ENCODE assay signal across 14 cellular contexts in genomic region chrX:57951666-57952319, GRCh38. TPM values are rescaled to one million over a fixed set of nuclear protein-coding genes. Genes with fewer than 3 reads are reported as not detected.
DNase-seq lines count a peak whose midpoint lies in the region; ATAC-seq and TF ChIP-seq lines count a peak whose summit lies in the region.
"Had no signal": no experiment of that assay in that cellular context is flagged by ENCODE, and none has a peak within 500 bp of the region (broad histone marks: within the 10 kb centered on the region; RNA-seq: fewer than 3 reads in every experiment).

No MANE protein-coding gene starts in this region.

- no peaks in the 10 kb centered on the region for H3K4me1 Mint-ChIP-seq in activated CD4-positive, alpha-beta memory T cell treated with anti-CD3 and anti-CD28 coated beads, Interleukin-2, amount 10 ng/mL, durations not matched to agents 7 days and 5 days

- intact Hi-C loops in Right ventricle myocardium superior (cut with DNase I): no loop called here
- intact Hi-C loops in left lung (cut with DNase I): no loop called here

- no peak overlapping the region for H3K4me3 ChIP-seq in right atrium auricular region
- no peak overlapping the region for H3K4me3 ChIP-seq in left lung
- H3K4me3 ChIP-seq: ascending aorta had no signal

- H3K27me3 Mint-ChIP-seq in activated CD4-positive, alpha-beta memory T cell treated with anti-CD3 and anti-CD28 coated beads, Interleukin-2, amount 10 ng/mL, durations not matched to agents 7 days and 5 days: no peaks in the 10 kb centered on the region

- H3K36me3 Mint-ChIP-seq in activated CD4-positive, alpha-beta memory T cell treated with anti-CD3 and anti-CD28 coated beads, Interleukin-2, amount 10 ng/mL, durations not matched to agents 7 days and 5 days (ENCODE audit: low read depth): no peaks in the 10 kb centered on the region

- ATAC-seq in Right ventricle myocardium superior (ENCODE audit: poor library complexity): peak; percentile 45
- ATAC-seq in left lung: peak; percentile 18
- ATAC-seq in HG03469 (IDR thresholded peaks at IDR 0.05; ENCODE audit: unreplicated experiment): no peak

- POLR2A ChIA-PET in activated CD4-positive, alpha-beta memory T cell treated with anti-CD3 and anti-CD28 coated beads, Interleukin-2, amount 10 ng/mL, durations not matched to agents 7 days and 5 days (lab: Charles Lee): no interaction called here

- H3K9me3 ChIP-seq in right atrium auricular region (peaks cover 0 to 20% of the 10 kb centered on the region in 2 donors), left lung (no peaks in the 10 kb centered on the region)
- H3K9me3 ChIP-seq: ascending aorta, neutrophil had no signal

- no peaks in the 10 kb centered on the region for H3K9me3 Mint-ChIP-seq in activated CD4-positive, alpha-beta memory T cell treated with anti-CD3 and anti-CD28 coated beads, Interleukin-2, amount 10 ng/mL, durations not matched to agents 7 days and 5 days

- H3K4me1 ChIP-seq in right atrium auricular region: no peaks in the 10 kb centered on the region
- no peaks in the 10 kb centered on the region for H3K4me1 ChIP-seq in left lung
- H3K4me1 ChIP-seq: ascending aorta had no signal

- H3K27ac ChIP-seq in right atrium auricular region (no peak overlapping the region), left lung (peak overlapping the region in 1 of 2 donors; percentile 18)
- H3K27ac ChIP-seq: ascending aorta, neutrophil had no signal

- CTCF ChIA-PET in activated CD4-positive, alpha-beta memory T cell treated with anti-CD3 and anti-CD28 coated beads, Interleukin-2, amount 10 ng/mL, durations not matched to agents 7 days and 5 days (lab: Charles Lee): no interaction called here

- TF ChIP-seq CTCF in right atrium auricular region (IDR thresholded peaks at IDR 0.05) (no peak), left lung (IDR thresholded peaks at IDR 0.05) (no peak)

- H3K27ac Mint-ChIP-seq in activated CD4-positive, alpha-beta memory T cell treated with anti-CD3 and anti-CD28 coated beads, Interleukin-2, amount 10 ng/mL, durations not matched to agents 7 days and 5 days: no peak overlapping the region
- H3K27ac Mint-ChIP-seq: activated T-cell treated with anti-CD3 and anti-CD28 coated beads, Interleukin-2, amount 50 U/mL, for 24 hours had no signal

- no peaks in the 10 kb centered on the region for H3K27me3 ChIP-seq in right atrium auricular region
- H3K27me3 ChIP-seq in left lung: no peaks in the 10 kb centered on the region
- H3K27me3 ChIP-seq: ascending aorta, neutrophil had no signal

- H3K36me3 ChIP-seq in right atrium auricular region (no peaks in the 10 kb centered on the region), left lung (no peaks in the 10 kb centered on the region)
- H3K36me3 ChIP-seq: ascending aorta, neutrophil had no signal

- DNase-seq in Right ventricle myocardium superior (peak; percentile 55), right atrium auricular region (ENCODE audit: low spot score) (no peak), RPMI8226 (peak; percentile 95), left lung (peak in 1 of 2 donors; percentile 5), NCI-H226 (no peak)
- DNase-seq in activated T-cell treated with anti-CD3 and anti-CD28 coated beads, Interleukin-2, amount 50 U/mL, for 1 hour: no peak
- no peak for DNase-seq in activated CD4-positive, alpha-beta memory T cell treated with anti-CD3 and anti-CD28 coated beads, Interleukin-2, amount 10 ng/mL, durations not matched to agents 7 days and 5 days
- DNase-seq: activated T-cell treated with anti-CD3 and anti-CD28 coated beads, Interleukin-2, amount 50 U/mL, for 24 hours; effector CD8-positive, alpha-beta T cell; EL; stimulated activated CD8-positive, alpha-beta memory T cell treated with anti-CD3 and anti-CD28 coated beads, Interleukin-4, amount 100 ng/mL, for 48 hours had no signal

- H3K4me3 Mint-ChIP-seq in activated CD4-positive, alpha-beta memory T cell treated with anti-CD3 and anti-CD28 coated beads, Interleukin-2, amount 10 ng/mL, durations not matched to agents 7 days and 5 days: no peak overlapping the region
- H3K4me3 Mint-ChIP-seq: activated T-cell treated with anti-CD3 and anti-CD28 coated beads, Interleukin-2, amount 50 U/mL, for 24 hours had no signal

RNA-seq across cellular contexts. Expression of gene ZXDA, which starts 41.5 kb away (rescaled TPM):
- total RNA-seq in Right ventricle myocardium superior (3.6 TPM), right atrium auricular region (1 to 10 TPM; 5.1 to 5.3 TPM), left lung (1 to 10 TPM; 3.7 to 4.5 TPM)
- total RNA-seq in activated CD4-positive, alpha-beta memory T cell treated with anti-CD3 and anti-CD28 coated beads, Interleukin-2, amount 10 ng/mL, durations not matched to agents 7 days and 5 days: 1 to 10 TPM; 3.8 to 4.2 TPM

Comparison
In these comparisons a context has a peak if more than half of its experiments do, and no peak if none do; other contexts are left out.
1. DNase-seq: peak in Right ventricle myocardium superior (single experiment) and RPMI8226 (single experiment); none in right atrium auricular region (single experiment), activated T-cell treated with anti-CD3 and anti-CD28 coated beads, Interleukin-2, amount 50 U/mL, for 1 hour (single experiment), activated CD4-positive, alpha-beta memory T cell treated with anti-CD3 and anti-CD28 coated beads, Interleukin-2, amount 10 ng/mL, durations not matched to agents 7 days and 5 days (single experiment) and NCI-H226 (single experiment).